In genomic region chr1:205304046-205304694, GRCh38 we compare ENCODE assay signal across 21 cellular contexts. TPM values are rescaled to one million over a fixed set of nuclear protein-coding genes. Genes with fewer than 3 reads are reported as not detected.
A peak's percentile ranks its signal among the peaks of the same experiment; 100 is the strongest.
DNase-seq lines count a peak whose midpoint lies in the region; ATAC-seq and TF ChIP-seq lines count a peak whose summit lies in the region.
"Had no signal": no experiment of that assay in that cellular context is flagged by ENCODE, and none has a peak within 500 bp of the region (broad histone marks: within the 10 kb centered on the region; RNA-seq: fewer than 3 reads in every experiment).

No MANE protein-coding gene starts in this region.

- no peaks in the 10 kb centered on the region for H3K27me3 ChIP-seq in foreskin keratinocyte
- H3K27me3 ChIP-seq: sigmoid colon, tibial nerve had no signal

- POLR2A ChIA-PET in WTC11 (lab: Charles Lee): interaction anchor here (0.9 to 7.7 kb wide), 7 partner anchors 10 to 31 kb away, joined by 3 to 186 read pairs (median 4); partner anchors contain the start of gene NUAK2

- DNase-seq in activated CD8-positive, alpha-beta memory T cell treated with anti-CD3 and anti-CD28 coated beads, Interleukin-2, amount 10 ng/mL, durations not matched to agents 7 days and 5 days: no peak
- DNase-seq in activated CD8-positive, alpha-beta memory T cell treated with anti-CD3 and anti-CD28 coated beads, Interleukin-2, amount 50 U/mL, for 4 hours: no peak
- no peak for DNase-seq in WTC11 (ENCODE audit: low spot score)
- DNase-seq in foreskin keratinocyte: no peak
- no peak for DNase-seq in stimulated activated naive B cell treated with anti-CD40 and anti-IgM and Interleukin-4, amounts not matched to agents 10 μg/mL and 1 μg/mL and 100 μg/mL, for 72 hours
- DNase-seq in mesenteric fat pad (ENCODE audit: low spot score): no peak
- DNase-seq: amygdala; COR-L47; GOT3; NCI-H1048; occipital lobe; sigmoid colon; stimulated activated CD4-positive, alpha-beta T cell treated with anti-CD3 and anti-CD28 coated beads, Interleukin-4, amount 100 ng/mL, for 24 hours; T-helper 2 cell had no signal

- CTCF ChIA-PET in activated CD8-positive, alpha-beta memory T cell treated with anti-CD3 and anti-CD28 coated beads, Interleukin-2, amount 10 ng/mL, durations not matched to agents 7 days and 5 days (lab: Charles Lee): interaction anchor here (1.0 to 1.9 kb wide), 3 partner anchors 14 to 50 kb away, joined by 3 to 9 read pairs (median 3); no protein-coding TSS in a partner anchor
- CTCF ChIA-PET in WTC11 (lab: Charles Lee): interaction anchor here (1.0 to 8.7 kb wide), 6 partner anchors 10 to 242 kb away, joined by 3 to 114 read pairs (median 6); no protein-coding TSS in a partner anchor

- H3K4me1 ChIP-seq in foreskin keratinocyte: peaks cover 29% of the 10 kb centered on the region

- peak overlapping the region; percentile 9 for H3K27ac ChIP-seq in foreskin keratinocyte
- H3K27ac ChIP-seq: sigmoid colon had no signal

- H3K4me3 Mint-ChIP-seq in activated CD8-positive, alpha-beta memory T cell treated with anti-CD3 and anti-CD28 coated beads, Interleukin-2, amount 10 ng/mL, durations not matched to agents 7 days and 5 days: no peak overlapping the region
- no peak overlapping the region for H3K4me3 Mint-ChIP-seq in WTC11
- H3K4me3 Mint-ChIP-seq in stimulated activated naive B cell treated with anti-CD40 and anti-IgM and Interleukin-4, amounts not matched to agents 10 μg/mL and 1 μg/mL and 100 μg/mL, for 72 hours: no peak overlapping the region

- no peaks in the 10 kb centered on the region for H3K27me3 Mint-ChIP-seq in activated CD8-positive, alpha-beta memory T cell treated with anti-CD3 and anti-CD28 coated beads, Interleukin-2, amount 10 ng/mL, durations not matched to agents 7 days and 5 days
- no peaks in the 10 kb centered on the region for H3K27me3 Mint-ChIP-seq in WTC11 (ENCODE audit: low read depth)
- no peaks in the 10 kb centered on the region for H3K27me3 Mint-ChIP-seq in stimulated activated naive B cell treated with anti-CD40 and anti-IgM and Interleukin-4, amounts not matched to agents 10 μg/mL and 1 μg/mL and 100 μg/mL, for 72 hours

- H3K4me1 Mint-ChIP-seq in activated CD8-positive, alpha-beta memory T cell treated with anti-CD3 and anti-CD28 coated beads, Interleukin-2, amount 10 ng/mL, durations not matched to agents 7 days and 5 days: peaks cover 10% of the 10 kb centered on the region
- H3K4me1 Mint-ChIP-seq in WTC11: peaks cover 39% of the 10 kb centered on the region
- H3K4me1 Mint-ChIP-seq in stimulated activated naive B cell treated with anti-CD40 and anti-IgM and Interleukin-4, amounts not matched to agents 10 μg/mL and 1 μg/mL and 100 μg/mL, for 72 hours: peaks cover 33 to 65% of the 10 kb centered on the region in 2 donors

- peaks cover 18% of the 10 kb centered on the region for H3K36me3 Mint-ChIP-seq in activated CD8-positive, alpha-beta memory T cell treated with anti-CD3 and anti-CD28 coated beads, Interleukin-2, amount 10 ng/mL, durations not matched to agents 7 days and 5 days
- H3K36me3 Mint-ChIP-seq in WTC11: peaks cover 56% of the 10 kb centered on the region
- peaks cover 38 to 64% of the 10 kb centered on the region in 2 donors for H3K36me3 Mint-ChIP-seq in stimulated activated naive B cell treated with anti-CD40 and anti-IgM and Interleukin-4, amounts not matched to agents 10 μg/mL and 1 μg/mL and 100 μg/mL, for 72 hours

- TF ChIP-seq CTCF in WTC11 (IDR thresholded peaks at IDR 0.05) (no peak), foreskin keratinocyte (conservative IDR thresholded peaks at IDR 0.05) (no peak)

- H3K27ac Mint-ChIP-seq in activated CD8-positive, alpha-beta memory T cell treated with anti-CD3 and anti-CD28 coated beads, Interleukin-2, amount 10 ng/mL, durations not matched to agents 7 days and 5 days: peak overlapping the region; percentile 56
- H3K27ac Mint-ChIP-seq in WTC11: peak overlapping the region; percentile 93; the same call in 1 of the 2 replicates
- H3K27ac Mint-ChIP-seq in stimulated activated naive B cell treated with anti-CD40 and anti-IgM and Interleukin-4, amounts not matched to agents 10 μg/mL and 1 μg/mL and 100 μg/mL, for 72 hours: peak overlapping the region; percentile 42

- H3K9me3 Mint-ChIP-seq in activated CD8-positive, alpha-beta memory T cell treated with anti-CD3 and anti-CD28 coated beads, Interleukin-2, amount 10 ng/mL, durations not matched to agents 7 days and 5 days (ENCODE audit: low read depth): no peaks in the 10 kb centered on the region
- no peaks in the 10 kb centered on the region for H3K9me3 Mint-ChIP-seq in WTC11
- H3K9me3 Mint-ChIP-seq in stimulated activated naive B cell treated with anti-CD40 and anti-IgM and Interleukin-4, amounts not matched to agents 10 μg/mL and 1 μg/mL and 100 μg/mL, for 72 hours: no peaks in the 10 kb centered on the region

- ATAC-seq in activated CD8-positive, alpha-beta memory T cell treated with anti-CD3 and anti-CD28 coated beads, Interleukin-2, amount 10 ng/mL, durations not matched to agents 7 days and 5 days: no peak
- ATAC-seq in WTC11 (no peak), foreskin keratinocyte (no peak), HG03520 (IDR thresholded peaks at IDR 0.05; ENCODE audit: unreplicated experiment) (no peak), HG03571 (IDR thresholded peaks at IDR 0.05; ENCODE audit: unreplicated experiment) (no peak)
- no peak for ATAC-seq in stimulated activated naive B cell treated with anti-CD40 and anti-IgM and Interleukin-4, amounts not matched to agents 10 μg/mL and 1 μg/mL and 100 μg/mL, for 72 hours (replicated peaks)
- ATAC-seq: activated CD4-positive, CD25-positive, alpha-beta regulatory T cell treated with anti-CD3 and anti-CD28 coated beads, Interleukin-2, amount 50 U/mL, for 24 hours; GM12878 had no signal

TF ChIP-seq in WTC11, 78 proteins besides CTCF, POLR2A, EP300 and RAD21:
- TF ChIP-seq IRF1 (CRISPR knock-in tag; IDR thresholded peaks at IDR 0.05) (no peak), ELF4 (CRISPR knock-in tag; IDR thresholded peaks at IDR 0.05; ENCODE audit: low read depth) (no peak), ZNF532 (CRISPR knock-in tag; IDR thresholded peaks at IDR 0.05; ENCODE audit: borderline replicate concordance) (no peak), SP1 (CRISPR knock-in tag; conservative IDR thresholded peaks at IDR 0.05) (no peak), MLX (CRISPR knock-in tag; IDR thresholded peaks at IDR 0.05) (no peak)

RNA-seq across cellular contexts. Expression of gene NUAK2, which starts 17.4 kb away (rescaled TPM):
- total RNA-seq in activated CD8-positive, alpha-beta memory T cell treated with anti-CD3 and anti-CD28 coated beads, Interleukin-2, amount 10 ng/mL, durations not matched to agents 7 days and 5 days: 1 to 10 TPM; 1.9 to 6.0 TPM
- total RNA-seq in WTC11 (2021): 8.7 to 10.8 TPM (median 10.8 TPM) in 3 replicates
- 15.1 and 21.6 TPM in 2 replicates for total RNA-seq in foreskin keratinocyte
- polyA plus RNA-seq in foreskin keratinocyte: 9.5 and 12.4 TPM in 2 replicates
- 1.6 TPM for total RNA-seq in mesenteric fat pad

RNA-seq across cellular contexts. Expression of gene KLHDC8A, which starts 52.6 kb away (rescaled TPM):
- not detected for total RNA-seq in activated CD8-positive, alpha-beta memory T cell treated with anti-CD3 and anti-CD28 coated beads, Interleukin-2, amount 10 ng/mL, durations not matched to agents 7 days and 5 days
- total RNA-seq in WTC11 (2021) (1.6 to 1.7 TPM (median 1.7 TPM) in 3 replicates), foreskin keratinocyte (not detected in 2 replicates), mesenteric fat pad (not detected)
- not detected in 2 replicates for polyA plus RNA-seq in foreskin keratinocyte
- total RNA-seq: A673, GM12878, lung microvascular endothelial cell had no signal
- polyA plus RNA-seq: GM12878 had no signal

Comparison
In these comparisons a context has a peak if more than half of its experiments do, and no peak if none do; other contexts are left out.
1. H3K27ac Mint-ChIP-seq: peak in every context shown above with its lines; median percentile 93 in WTC11; 56 in activated CD8-positive, alpha-beta memory T cell treated with anti-CD3 and anti-CD28 coated beads, Interleukin-2, amount 10 ng/mL, durations not matched to agents 7 days and 5 days; 42 in stimulated activated naive B cell treated with anti-CD40 and anti-IgM and Interleukin-4, amounts not matched to agents 10 μg/mL and 1 μg/mL and 100 μg/mL, for 72 hours.